24 cellular contexts compared by ENCODE assay signal in genomic region chr1:37353871-37354270, GRCh38.
"Had no signal": no experiment of that assay in that cellular context is flagged by ENCODE, and none has a peak within 500 bp of the region (broad histone marks: within the 10 kb centered on the region; RNA-seq: fewer than 3 reads in every experiment).

No MANE protein-coding gene starts in this region.

- DNase-seq: islet precursor cell; left ventricle myocardium inferior; mesendoderm; naive B cell; nucleus accumbens; pancreas; posterior cingulate gyrus; retina; right cardiac atrium; stimulated activated CD4-positive, alpha-beta T cell treated with anti-CD3 and anti-CD28 coated beads, Interleukin-12 subunit alpha, Interleukin-12 subunit beta, amount 100 ng/mL, for 4 hours; stimulated activated CD4-positive, alpha-beta T cell treated with anti-CD3 and anti-CD28 coated beads, Interleukin-15, amount 100 ng/mL, for 24 hours; stimulated activated CD4-positive, alpha-beta T cell treated with anti-CD3 and anti-CD28 coated beads, Interleukin-2, amount 100 ng/mL, for 24 hours; stimulated activated CD4-positive, alpha-beta T cell treated with anti-CD3 and anti-CD28 coated beads, Interleukin-4, amount 100 ng/mL, for 1 hour; stimulated activated naive B cell treated with anti-CD40 and anti-IgM and Interleukin-4, amounts not matched to agents 10 μg/mL and 1 μg/mL and 100 μg/mL, for 72 hours; stimulated activated naive CD8-positive, alpha-beta T cell treated with anti-CD3 and anti-CD28 coated beads, Interleukin-15, Interleukin-2, amounts not matched to agents 100 U/mL and 50 U/mL, for 24 hours; stomach; testis; thyroid gland; transverse colon; upper lobe of left lung had no signal

- H3K4me1 ChIP-seq: left ventricle myocardium inferior, pancreas, prostate gland, stomach, testis, thyroid gland, transverse colon, upper lobe of left lung, vagina had no signal

- H3K9me3 ChIP-seq: left ventricle myocardium inferior, pancreas, prostate gland, stomach, testis, thyroid gland, transverse colon, upper lobe of left lung, vagina had no signal

- H3K36me3 ChIP-seq: left ventricle myocardium inferior, pancreas, prostate gland, stomach, thyroid gland, transverse colon, upper lobe of left lung, vagina had no signal

- H3K4me3 ChIP-seq: left ventricle myocardium inferior, lung, pancreas, prostate gland, skin epidermis, stomach, testis, thyroid gland, transverse colon, upper lobe of left lung, vagina had no signal

- H3K27me3 ChIP-seq: pancreas, testis, thyroid gland, upper lobe of left lung, vagina had no signal
